In genomic region chr5:113427871-113428574, GRCh38 we compare ENCODE assay signal across 21 cellular contexts. TPM values are rescaled to one million over a fixed set of nuclear protein-coding genes. Genes with fewer than 3 reads are reported as not detected.
"Had no signal": no experiment of that assay in that cellular context is flagged by ENCODE, and none has a peak within 500 bp of the region (broad histone marks: within the 10 kb centered on the region; RNA-seq: fewer than 3 reads in every experiment).

No MANE protein-coding gene starts in this region.

- H3K9me3 Mint-ChIP-seq: activated naive CD4-positive, alpha-beta T cell treated with anti-CD3 and anti-CD28 coated beads, Interleukin-2, amount 50 U/mL, for 24 hours; activated T-helper 17 cell treated with anti-CD3 and anti-CD28 coated beads, Interleukin-2, amount 50 U/mL, for 72 hours; naive thymus-derived CD8-positive, alpha-beta T cell; stimulated activated naive B cell treated with anti-CD40 and anti-IgM and Interleukin-4, amounts not matched to agents 10 μg/mL and 1 μg/mL and 100 μg/mL, for 72 hours; T-cell; type B pancreatic cell had no signal

- ATAC-seq: activated T-helper 17 cell treated with anti-CD3 and anti-CD28 coated beads, Interleukin-2, amount 50 U/mL, for 72 hours; left colon; mucosa of descending colon; naive thymus-derived CD8-positive, alpha-beta T cell; stimulated activated naive B cell treated with anti-CD40 and anti-IgM and Interleukin-4, amounts not matched to agents 10 μg/mL and 1 μg/mL and 100 μg/mL, for 72 hours; T-cell had no signal

- H3K27ac Mint-ChIP-seq: activated naive CD4-positive, alpha-beta T cell treated with anti-CD3 and anti-CD28 coated beads, Interleukin-2, amount 50 U/mL, for 24 hours; activated T-helper 17 cell treated with anti-CD3 and anti-CD28 coated beads, Interleukin-2, amount 50 U/mL, for 72 hours; naive thymus-derived CD8-positive, alpha-beta T cell; stimulated activated naive B cell treated with anti-CD40 and anti-IgM and Interleukin-4, amounts not matched to agents 10 μg/mL and 1 μg/mL and 100 μg/mL, for 72 hours; T-cell; type B pancreatic cell had no signal

- H3K27me3 ChIP-seq: sigmoid colon had no signal

- H3K36me3 ChIP-seq: sigmoid colon had no signal

- H3K27ac ChIP-seq: sigmoid colon had no signal

- H3K4me3 ChIP-seq: mucosa of descending colon, sigmoid colon had no signal

- H3K36me3 Mint-ChIP-seq: activated naive CD4-positive, alpha-beta T cell treated with anti-CD3 and anti-CD28 coated beads, Interleukin-2, amount 50 U/mL, for 24 hours; naive thymus-derived CD8-positive, alpha-beta T cell; stimulated activated naive B cell treated with anti-CD40 and anti-IgM and Interleukin-4, amounts not matched to agents 10 μg/mL and 1 μg/mL and 100 μg/mL, for 72 hours; T-cell; type B pancreatic cell had no signal

- H3K9me3 ChIP-seq: mucosa of descending colon, sigmoid colon had no signal

- DNase-seq: activated CD4-positive, alpha-beta T cell treated with anti-CD3 and anti-CD28 coated beads for 48 hours; activated T-cell treated with anti-CD3 and anti-CD28 coated beads for 4 hours; effector memory CD4-positive, alpha-beta T cell; erythroblast; foreskin fibroblast; head of caudate nucleus; left colon; mucosa of descending colon; naive thymus-derived CD8-positive, alpha-beta T cell; nucleus accumbens; sigmoid colon; stimulated activated CD4-positive, alpha-beta T cell treated with anti-CD3 and anti-CD28 coated beads, Interleukin-2, amount 100 ng/mL, for 24 hours; stimulated activated naive B cell treated with anti-CD40 and anti-IgM and Interleukin-4, amounts not matched to agents 10 μg/mL and 1 μg/mL and 100 μg/mL, for 72 hours; T-cell; T1000 had no signal

- H3K4me1 Mint-ChIP-seq: activated naive CD4-positive, alpha-beta T cell treated with anti-CD3 and anti-CD28 coated beads, Interleukin-2, amount 50 U/mL, for 24 hours; activated T-helper 17 cell treated with anti-CD3 and anti-CD28 coated beads, Interleukin-2, amount 50 U/mL, for 72 hours; naive thymus-derived CD8-positive, alpha-beta T cell; stimulated activated naive B cell treated with anti-CD40 and anti-IgM and Interleukin-4, amounts not matched to agents 10 μg/mL and 1 μg/mL and 100 μg/mL, for 72 hours; T-cell had no signal

- H3K4me3 Mint-ChIP-seq: activated naive CD4-positive, alpha-beta T cell treated with anti-CD3 and anti-CD28 coated beads, Interleukin-2, amount 50 U/mL, for 24 hours; activated T-helper 17 cell treated with anti-CD3 and anti-CD28 coated beads, Interleukin-2, amount 50 U/mL, for 72 hours; naive thymus-derived CD8-positive, alpha-beta T cell; stimulated activated naive B cell treated with anti-CD40 and anti-IgM and Interleukin-4, amounts not matched to agents 10 μg/mL and 1 μg/mL and 100 μg/mL, for 72 hours; T-cell; type B pancreatic cell had no signal

- H3K27me3 Mint-ChIP-seq: activated naive CD4-positive, alpha-beta T cell treated with anti-CD3 and anti-CD28 coated beads, Interleukin-2, amount 50 U/mL, for 24 hours; activated T-helper 17 cell treated with anti-CD3 and anti-CD28 coated beads, Interleukin-2, amount 50 U/mL, for 72 hours; naive thymus-derived CD8-positive, alpha-beta T cell; type B pancreatic cell had no signal

RNA-seq across cellular contexts. Expression of gene TSSK1B, which starts 6.8 kb away (rescaled TPM):
- total RNA-seq: activated CD8-positive, alpha-beta memory T cell treated with anti-CD3 and anti-CD28 coated beads for 36 hours; activated T-helper 17 cell treated with anti-CD3 and anti-CD28 coated beads, Interleukin-2, amount 50 U/mL, for 72 hours; left colon; lung microvascular endothelial cell; naive thymus-derived CD8-positive, alpha-beta T cell; sigmoid colon; subcutaneous adipose tissue; T-cell had no signal
